ENCODE assay signal across 8 cellular contexts in genomic region chr7:98870071-98870651, GRCh38. TPM values are rescaled to one million over a fixed set of nuclear protein-coding genes. Genes with fewer than 3 reads are reported as not detected.
A peak's percentile ranks its signal among the peaks of the same experiment; 100 is the strongest.
DNase-seq lines count a peak whose midpoint lies in the region; TF ChIP-seq lines count a peak whose summit lies in the region.

No MANE protein-coding gene starts in this region.

- H3K36me3 ChIP-seq in H7 (replicated peaks; ENCODE audit: control insufficient read depth, insufficient read depth, low read length) (no peaks in the 10 kb centered on the region), mesodermal cell (ENCODE audit: control insufficient read depth, insufficient read depth, low read length) (no peaks in the 10 kb centered on the region)

- no peaks in the 10 kb centered on the region for H3K9me3 ChIP-seq in mesodermal cell (ENCODE audit: control insufficient read depth, low read length)

- WGBS in mesodermal cell (ENCODE audit: insufficient coverage in 2 of 2), 2 experiments, result 1 to 4% methylated on average over 34 to 37 of the region's 44 CpGs

- H3K4me3 ChIP-seq in H7 (ENCODE audit: insufficient read depth, low read depth, low read length) (peak overlapping the region; percentile 58), coronary artery (peak overlapping the region; percentile 78), mesodermal cell (ENCODE audit: extremely low read depth, insufficient read depth, low read length, poor library complexity, severe bottlenecking) (peak overlapping the region; percentile 53)

- no peaks in the 10 kb centered on the region for H3K4me1 ChIP-seq in mesodermal cell (ENCODE audit: control insufficient read depth, insufficient read depth, low read length, poor library complexity, severe bottlenecking)

- DNase-seq in EL (peak; percentile 66), H7 (peak; percentile 92), NCI-H128 (lab: John Stamatoyannopoulos, UW; ENCODE audit: unreplicated experiment) (peak; percentile 19), coronary artery (ENCODE audit: low spot score) (peak; percentile 88), NCI-H2029 treated with DMSO at 0.1 percent for 48 hours (lab: John Stamatoyannopoulos, UW) (no peak)
- peak; percentile 76 to 82 for DNase-seq in activated CD4-positive, alpha-beta T cell treated with anti-CD3 and anti-CD28 coated beads, Interleukin-2, amount 50 U/mL, for 4 hours
- DNase-seq in stimulated activated CD8-positive, alpha-beta memory T cell treated with anti-CD3 and anti-CD28 coated beads, Interleukin-2, amount 100 ng/mL, for 48 hours (ENCODE audit: low read depth in 2 of 2), result peak; percentile 55 to 62

- H3K27ac ChIP-seq in coronary artery, result peak overlapping the region; percentile 74 to 86
- no peak overlapping the region for H3K27ac ChIP-seq in mesodermal cell (ENCODE audit: low read depth, low read length, severe bottlenecking)

- H3K27me3 ChIP-seq in H7 (ENCODE audit: control insufficient read depth, insufficient read depth, low read length), result peaks cover 34% of the 10 kb centered on the region

- no peak for TF ChIP-seq CTCF in coronary artery (IDR thresholded peaks at IDR 0.05)

RNA-seq across cellular contexts. Expression of gene TMEM130, which starts 0.3 kb away (rescaled TPM):
- 0.24 and 0.37 TPM in 2 replicates for total RNA-seq in H7 (2014; rRNA removed; shearing (Covaris generic))
- polyA plus RNA-seq in mesodermal cell (2013, experiment 1 of 2), result 1.7 TPM
- 1.0 TPM for polyA plus RNA-seq in mesodermal cell (2013, experiment 2 of 2)

RNA-seq across cellular contexts. Expression of gene TRRAP, which starts 8.2 kb away (rescaled TPM):
- total RNA-seq in H7 (2014; rRNA removed; shearing (Covaris generic)), result 13.0 and 15.1 TPM in 2 replicates
- polyA plus RNA-seq in mesodermal cell (2013, experiment 1 of 2), result 27.2 TPM
- polyA plus RNA-seq in mesodermal cell (2013, experiment 2 of 2), result 21.7 TPM
